ENCODE assay signal across 29 cellular contexts in the genomic region with DNA sequence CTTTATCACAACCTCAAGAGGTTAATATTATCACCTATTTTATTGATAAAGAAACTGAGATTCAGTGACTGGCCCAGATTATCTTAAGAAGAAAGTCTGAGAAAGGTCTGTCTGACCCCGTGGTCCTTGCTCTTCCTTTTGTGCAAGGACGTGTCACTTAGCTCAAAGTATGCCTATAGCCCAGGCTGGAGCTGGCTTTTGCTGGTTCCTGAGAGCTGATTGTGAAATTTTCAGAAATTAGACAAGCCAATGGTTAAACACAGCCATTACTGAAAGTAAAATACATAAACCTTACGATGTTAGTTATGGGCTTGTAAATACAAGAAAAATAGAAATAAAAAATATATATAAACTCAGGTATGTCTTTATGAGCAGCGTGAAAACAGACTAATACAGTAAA.
DNase-seq lines count a peak whose midpoint lies in the region; ATAC-seq, FAIRE-seq and TF ChIP-seq lines count a peak whose summit lies in the region.
"Had no signal": no experiment of that assay in that cellular context is flagged by ENCODE, and none has a peak within 500 bp of the region (broad histone marks: within the 10 kb centered on the region; RNA-seq: fewer than 3 reads in every experiment).

No MANE protein-coding gene starts in this region.

- H3K4me2 ChIP-seq in trophoblast cell (ENCODE audit: low read length) = no peak overlapping the region

- no peak overlapping the region for H3K4me3 ChIP-seq in trophoblast cell (ENCODE audit: low read depth, low read length)
- H3K4me3 ChIP-seq: lung, mucosa of descending colon, skin epidermis had no signal

- no peak for FAIRE-seq in GM12892 (lab: Jason Lieb, UNC)
- FAIRE-seq: colon had no signal

- TF ChIP-seq CTCF in mesothelial cell of epicardium (IDR thresholded peaks at IDR 0.05; ENCODE audit: unreplicated experiment) = no peak

- H3K4ac ChIP-seq in trophoblast cell (ENCODE audit: low read depth, low read length) = no peak overlapping the region

- H3K18ac ChIP-seq in trophoblast cell (ENCODE audit: low read length) = no peak overlapping the region

- no peak overlapping the region for H4K12ac ChIP-seq in trophoblast cell (ENCODE audit: low read depth, low read length)

- no peak overlapping the region for H4K8ac ChIP-seq in trophoblast cell (ENCODE audit: low read depth, low read length)

- peaks cover 7% of the 10 kb centered on the region for H3K79me1 ChIP-seq in trophoblast cell (ENCODE audit: low read length)

- no peaks in the 10 kb centered on the region for H3K27me3 ChIP-seq in trophoblast cell (ENCODE audit: insufficient read depth, low read length)

- H2AFZ ChIP-seq in trophoblast cell (ENCODE audit: insufficient read depth, low read length, poor library complexity) = no peak overlapping the region

- no peak for TF ChIP-seq POLR2A in GM12892 (IDR thresholded peaks at IDR 0.05; ENCODE audit: low read depth, low read length)

- no peaks in the 10 kb centered on the region for H3K27me3 Mint-ChIP-seq in mesothelial cell of epicardium (ENCODE audit: low read depth)
- H3K27me3 Mint-ChIP-seq: activated CD4-positive, alpha-beta T cell treated with anti-CD3 and anti-CD28 coated beads for 36 hours; activated naive CD8-positive, alpha-beta T cell; stimulated activated naive CD8-positive, alpha-beta T cell treated with anti-CD3 and anti-CD28 coated beads, Interleukin-15, Interleukin-2, amounts not matched to agents 100 ng/mL and 50 ng/mL, for 24 hours had no signal

- no peak overlapping the region for H3K23ac ChIP-seq in trophoblast cell (ENCODE audit: low read length)

- H3K27ac Mint-ChIP-seq in mesothelial cell of epicardium = no peak overlapping the region
- H3K27ac Mint-ChIP-seq: activated CD4-positive, alpha-beta T cell treated with anti-CD3 and anti-CD28 coated beads for 36 hours; activated CD8-positive, alpha-beta T cell treated with anti-CD3 and anti-CD28 coated beads, Interleukin-2, amount 10 ng/mL, durations not matched to agents 7 days and 5 days; activated naive CD8-positive, alpha-beta T cell; stimulated activated naive CD8-positive, alpha-beta T cell treated with anti-CD3 and anti-CD28 coated beads, Interleukin-15, Interleukin-2, amounts not matched to agents 100 ng/mL and 50 ng/mL, for 24 hours; T-helper 2 cell treated with Interferon-gamma antibody and Interleukin-4, amounts not matched to agents 5 μg/mL and 100 μg/mL, for 36 hours had no signal

- H2AK5ac ChIP-seq in trophoblast cell (ENCODE audit: low read length) = no peak overlapping the region

- peak overlapping the region; percentile 40 for H3K14ac ChIP-seq in trophoblast cell (ENCODE audit: low read length)

- peaks cover 19% of the 10 kb centered on the region for H3K4me1 Mint-ChIP-seq in mesothelial cell of epicardium
- H3K4me1 Mint-ChIP-seq: activated CD4-positive, alpha-beta T cell treated with anti-CD3 and anti-CD28 coated beads for 36 hours had no signal

- WGBS in trophoblast cell (ENCODE audit: extremely low coverage, insufficient coverage, insufficient read length) = no CpG with 5 or more reads among the region's 4 CpGs

- peaks cover 6% of the 10 kb centered on the region for H3K9me3 ChIP-seq in trophoblast cell (ENCODE audit: insufficient read depth, low read depth, low read length)
- H3K9me3 ChIP-seq: mucosa of descending colon had no signal

- no peak overlapping the region for H2BK12ac ChIP-seq in trophoblast cell (ENCODE audit: low read length)

- H3K79me2 ChIP-seq in trophoblast cell (ENCODE audit: control insufficient read depth, insufficient read depth, low read length, poor library complexity) = no peaks in the 10 kb centered on the region

- H3K9me3 Mint-ChIP-seq in mesothelial cell of epicardium = peaks cover 10% of the 10 kb centered on the region

- ATAC-seq in left lobe of liver (peak; percentile 68), GM18511 (IDR thresholded peaks at IDR 0.05; ENCODE audit: unreplicated experiment) (no peak)
- ATAC-seq: activated CD4-positive, alpha-beta T cell treated with anti-CD3 and anti-CD28 coated beads for 36 hours; activated CD8-positive, alpha-beta T cell treated with anti-CD3 and anti-CD28 coated beads, Interleukin-2, amount 10 ng/mL, durations not matched to agents 7 days and 5 days had no signal

- H2BK5ac ChIP-seq in trophoblast cell (ENCODE audit: low read depth, low read length, poor library complexity) = no peak overlapping the region

- peak overlapping the region; percentile 12 for H3K27ac ChIP-seq in trophoblast cell (ENCODE audit: low read depth, low read length)

- DNase-seq in NOMO-1 (lab: John Stamatoyannopoulos, UW; ENCODE audit: unreplicated experiment in 2 of 2) (peak; percentile 43 to 46), NOMO-1 treated with dmso at 0.1 percent for 144 hours (lab: John Stamatoyannopoulos, UW; ENCODE audit: unreplicated experiment) (no peak), left lobe of liver (ENCODE audit: low spot score) (no peak), trophoblast cell (peak in 1 of 2 donors; percentile 50), GM12892 (ENCODE audit: insufficient read length) (no peak), mesothelial cell of epicardium (ENCODE audit: low spot score in 2 of 2, unreplicated experiment in 2 of 2) (no peak), DMS 273 (lab: John Stamatoyannopoulos, UW; ENCODE audit: unreplicated experiment) (no peak)
- DNase-seq: 8988T; activated CD4-positive, alpha-beta T cell treated with anti-CD3 and anti-CD28 coated beads for 36 hours; activated CD8-positive, alpha-beta T cell treated with anti-CD3 and anti-CD28 coated beads, Interleukin-2, amount 10 ng/mL, durations not matched to agents 7 days and 5 days; C1 segment of cervical spinal cord; DMS79 treated with DMSO at 0.1 percent for 48 hours; effector CD8-positive, alpha-beta T cell; GDM1; MM.1S; NCI-H1436 treated with DMSO at 0.1 percent for 48 hours; NCI-H2081 treated with DMSO at 0.1 percent for 48 hours; NCI-H345; NCI-H748 treated with DMSO at 0.1 percent for 48 hours; retina; stimulated activated CD8-positive, alpha-beta memory T cell treated with anti-CD3 and anti-CD28 coated beads, Interleukin-4, amount 100 ng/mL, for 48 hours had no signal

- peak overlapping the region; percentile 57 for H4K91ac ChIP-seq in trophoblast cell (ENCODE audit: low read depth, low read length)

- no peak overlapping the region for H3K4me3 Mint-ChIP-seq in mesothelial cell of epicardium
- H3K4me3 Mint-ChIP-seq: activated CD4-positive, alpha-beta T cell treated with anti-CD3 and anti-CD28 coated beads for 36 hours; activated CD8-positive, alpha-beta T cell treated with anti-CD3 and anti-CD28 coated beads, Interleukin-2, amount 10 ng/mL, durations not matched to agents 7 days and 5 days; activated naive CD8-positive, alpha-beta T cell; stimulated activated naive CD8-positive, alpha-beta T cell treated with anti-CD3 and anti-CD28 coated beads, Interleukin-15, Interleukin-2, amounts not matched to agents 100 ng/mL and 50 ng/mL, for 24 hours; T-helper 2 cell treated with Interferon-gamma antibody and Interleukin-4, amounts not matched to agents 5 μg/mL and 100 μg/mL, for 36 hours had no signal

- H2BK120ac ChIP-seq in trophoblast cell (ENCODE audit: insufficient read depth, low read length, poor library complexity) = peak overlapping the region; percentile 59

- H3K4me1 ChIP-seq in trophoblast cell (ENCODE audit: control insufficient read depth in 1 of 2, insufficient read depth in 2 of 2, low read length in 2 of 2) = peaks cover 18 to 20% of the 10 kb centered on the region in 2 experiments

- H3K36me3 Mint-ChIP-seq in mesothelial cell of epicardium = peaks cover 8% of the 10 kb centered on the region

- no peak overlapping the region for H3K9ac ChIP-seq in trophoblast cell (ENCODE audit: low read length)

- no peaks in the 10 kb centered on the region for H3K36me3 ChIP-seq in trophoblast cell (ENCODE audit: control insufficient read depth in 1 of 2, insufficient read depth in 2 of 2, low read length in 2 of 2)

Comparison
In these comparisons a context has a peak if more than half of its experiments do, and no peak if none do; other contexts are left out.
1. DNase-seq: peak in NOMO-1 (2 of 2); none in NOMO-1 treated with dmso at 0.1 percent for 144 hours (single experiment), left lobe of liver (single experiment), GM12892 (single experiment), mesothelial cell of epicardium (0 of 2) and DMS 273 (single experiment).